Comparison of ENCODE assay signal across 1 cellular context in the genomic region with DNA sequence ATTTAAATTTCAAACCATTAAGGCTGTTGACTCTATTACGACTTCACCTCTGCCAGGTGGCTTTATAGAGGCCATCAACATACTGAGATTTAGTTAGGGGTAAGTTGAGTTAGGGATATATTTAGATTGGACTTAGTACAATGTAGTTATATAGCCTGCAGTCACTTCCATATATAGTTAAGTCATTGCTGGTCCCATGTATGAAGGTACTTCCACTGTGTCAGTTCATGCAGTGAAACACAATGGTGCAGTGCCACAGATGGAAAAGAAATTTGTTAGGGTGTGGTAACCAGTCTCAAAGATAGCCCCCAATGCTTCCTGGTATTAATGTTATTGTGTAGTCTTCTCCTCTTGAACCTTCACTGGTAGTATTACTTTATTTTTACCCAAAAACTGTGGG.
TF ChIP-seq lines count a peak whose summit lies in the region.

No MANE protein-coding gene starts in this region.

TF ChIP-seq in endothelial cell of umbilical vein, 7 proteins besides CTCF, POLR2A, EP300 and RAD21:
- TF ChIP-seq EZH2 (IDR thresholded peaks at IDR 0.05; ENCODE audit: borderline replicate concordance, low read depth, low read length, severe bottlenecking) (no peak), MYC (IDR thresholded peaks at IDR 0.05; ENCODE audit: low read depth, low read length) (no peak)
